Comparison of ENCODE assay signal across 17 cellular contexts in genomic region chr6:45441811-45442453, GRCh38.
DNase-seq lines count a peak whose midpoint lies in the region; ATAC-seq and TF ChIP-seq lines count a peak whose summit lies in the region.
"Had no signal": no experiment of that assay in that cellular context is flagged by ENCODE, and none has a peak within 500 bp of the region (broad histone marks: within the 10 kb centered on the region; RNA-seq: fewer than 3 reads in every experiment).

No MANE protein-coding gene starts in this region.

- no peaks in the 10 kb centered on the region for H4K20me1 ChIP-seq in HCT116 (ENCODE audit: insufficient read depth)

- TF ChIP-seq POLR2A in HCT116 (IDR thresholded peaks at IDR 0.05; ENCODE audit: borderline replicate concordance, extremely low read depth, insufficient read depth, insufficient read length): no peak

- H3K4me1 ChIP-seq in HCT116 (ENCODE audit: control insufficient read depth in 1 of 2, insufficient read depth in 2 of 2, low read length in 2 of 2): peaks cover 49 to 65% of the 10 kb centered on the region in 2 experiments
- H3K4me1 ChIP-seq in naive thymus-derived CD4-positive, alpha-beta T cell (ENCODE audit: control insufficient read depth in 2 of 2, insufficient read depth in 2 of 2, low read length in 2 of 2): peaks cover 3 to 13% of the 10 kb centered on the region in 2 donors

- ATAC-seq in activated CD4-positive, alpha-beta T cell treated with anti-CD3 and anti-CD28 coated beads for 36 hours: peak; percentile 64
- ATAC-seq in HCT116 (no peak), HG02759 (IDR thresholded peaks at IDR 0.05; ENCODE audit: unreplicated experiment) (no peak)
- ATAC-seq in naive thymus-derived CD4-positive, alpha-beta T cell: peak; percentile 31
- ATAC-seq: left ventricle myocardium superior, PC-3 had no signal

- intact Hi-C loops in activated CD4-positive, alpha-beta T cell treated with anti-CD3 and anti-CD28 coated beads for 36 hours (cut with DNase I, micrococcal nuclease): no loop called here
- intact Hi-C loops in HCT116 (cut with micrococcal nuclease): no loop called here
- intact Hi-C loops in naive thymus-derived CD4-positive, alpha-beta T cell (cut with micrococcal nuclease): no loop called here

- no peaks in the 10 kb centered on the region for H3K9me3 ChIP-seq in HCT116 (ENCODE audit: control insufficient read depth in 1 of 2, insufficient read depth in 1 of 2, low read depth in 1 of 2, low read length in 2 of 2)
- no peaks in the 10 kb centered on the region for H3K9me3 ChIP-seq in naive thymus-derived CD4-positive, alpha-beta T cell (ENCODE audit: control insufficient read depth in 2 of 3, low read length in 3 of 3)

- peaks cover 3% of the 10 kb centered on the region for H3K27me3 Mint-ChIP-seq in activated CD4-positive, alpha-beta T cell treated with anti-CD3 and anti-CD28 coated beads for 36 hours
- H3K27me3 Mint-ChIP-seq in activated CD4-positive, alpha-beta memory T cell treated with anti-CD3 and anti-CD28 coated beads, Interleukin-2, amount 10 ng/mL, durations not matched to agents 7 days and 5 days: no peaks in the 10 kb centered on the region
- H3K27me3 Mint-ChIP-seq in naive thymus-derived CD4-positive, alpha-beta T cell: peaks cover 0 to 7% (median 0%) of the 10 kb centered on the region in 5 donors

- no peaks in the 10 kb centered on the region for H3K79me2 ChIP-seq in HCT116 (ENCODE audit: insufficient read depth, low read length)

- H2AFZ ChIP-seq in HCT116 (ENCODE audit: low read depth, low read length, poor library complexity, severe bottlenecking): no peak overlapping the region

- H3K4me1 Mint-ChIP-seq in activated CD4-positive, alpha-beta T cell treated with anti-CD3 and anti-CD28 coated beads for 36 hours: peaks cover 83% of the 10 kb centered on the region
- H3K4me1 Mint-ChIP-seq in activated CD4-positive, alpha-beta memory T cell treated with anti-CD3 and anti-CD28 coated beads, Interleukin-2, amount 10 ng/mL, durations not matched to agents 7 days and 5 days: peaks cover 95% of the 10 kb centered on the region
- H3K4me1 Mint-ChIP-seq in naive thymus-derived CD4-positive, alpha-beta T cell: peaks cover 28 to 72% (median 37%) of the 10 kb centered on the region in 7 donors

- H3K27me3 ChIP-seq in HCT116 (ENCODE audit: insufficient read depth, low read length): no peaks in the 10 kb centered on the region
- H3K27me3 ChIP-seq in naive thymus-derived CD4-positive, alpha-beta T cell (ENCODE audit: control insufficient read depth in 2 of 2, insufficient read depth in 2 of 2, low read length in 2 of 2): no peaks in the 10 kb centered on the region

- H3K4me2 ChIP-seq in HCT116 (ENCODE audit: low read length): peak overlapping the region; percentile 16; the same call in 1 of the 2 replicates

- no peaks in the 10 kb centered on the region for H3K36me3 ChIP-seq in HCT116 (ENCODE audit: control insufficient read depth in 1 of 2, insufficient read depth in 2 of 2, low read length in 2 of 2)
- no peaks in the 10 kb centered on the region for H3K36me3 ChIP-seq in naive thymus-derived CD4-positive, alpha-beta T cell (ENCODE audit: control insufficient read depth in 2 of 3, insufficient read depth in 3 of 3, low read length in 3 of 3)

- H3K27ac Mint-ChIP-seq in activated CD4-positive, alpha-beta T cell treated with anti-CD3 and anti-CD28 coated beads for 36 hours: peak overlapping the region; percentile 82
- peak overlapping the region; percentile 50 for H3K27ac Mint-ChIP-seq in activated CD4-positive, alpha-beta memory T cell treated with anti-CD3 and anti-CD28 coated beads, Interleukin-2, amount 10 ng/mL, durations not matched to agents 7 days and 5 days
- H3K27ac Mint-ChIP-seq in naive thymus-derived CD4-positive, alpha-beta T cell: peak overlapping the region in 1 of 9 donors; percentile 48
- H3K27ac Mint-ChIP-seq: activated T-helper 1 cell treated with anti-CD3 and anti-CD28 coated beads, Interleukin-12 subunit alpha, Interleukin-12 subunit beta, Interleukin-2, Interleukin-4 antibody, amounts not matched to agents 30 ng/mL and 10 ng/mL and 1 ng/mL, durations not matched to agents 14 hours and 24 hours and 36 hours had no signal

- POLR2A ChIA-PET in activated CD4-positive, alpha-beta T cell treated with anti-CD3 and anti-CD28 coated beads for 36 hours (lab: Charles Lee): interaction anchor here (0.6 kb wide), 1 partner anchor 1194 kb away, joined by 3 read pairs; no protein-coding TSS in a partner anchor
- POLR2A ChIA-PET in HCT116 (lab: Charles Lee): interaction anchor here (0.7 kb wide), 1 partner anchor 21 kb away, joined by 3 read pairs; no protein-coding TSS in a partner anchor
- POLR2A ChIA-PET in activated CD4-positive, alpha-beta memory T cell treated with anti-CD3 and anti-CD28 coated beads, Interleukin-2, amount 10 ng/mL, durations not matched to agents 7 days and 5 days (lab: Charles Lee): interaction anchor here (0.7 to 2.4 kb wide), 11 partner anchors 8 to 272 kb away, joined by 3 to 12 read pairs (median 3); no protein-coding TSS in a partner anchor
- POLR2A ChIA-PET in naive thymus-derived CD4-positive, alpha-beta T cell (lab: Charles Lee): interaction anchor here (0.6 to 1.0 kb wide), 2 partner anchors 20 to 175 kb away, joined by 3 read pairs; no protein-coding TSS in a partner anchor

- no peaks in the 10 kb centered on the region for H3K9me3 Mint-ChIP-seq in activated CD4-positive, alpha-beta T cell treated with anti-CD3 and anti-CD28 coated beads for 36 hours (ENCODE audit: low read depth)
- no peaks in the 10 kb centered on the region for H3K9me3 Mint-ChIP-seq in activated CD4-positive, alpha-beta memory T cell treated with anti-CD3 and anti-CD28 coated beads, Interleukin-2, amount 10 ng/mL, durations not matched to agents 7 days and 5 days
- no peaks in the 10 kb centered on the region for H3K9me3 Mint-ChIP-seq in naive thymus-derived CD4-positive, alpha-beta T cell
- H3K9me3 Mint-ChIP-seq: activated T-helper 1 cell treated with anti-CD3 and anti-CD28 coated beads, Interleukin-12 subunit alpha, Interleukin-12 subunit beta, Interleukin-2, Interleukin-4 antibody, amounts not matched to agents 30 ng/mL and 10 ng/mL and 1 ng/mL, durations not matched to agents 14 hours and 24 hours and 36 hours had no signal

- no peaks in the 10 kb centered on the region for H3K9me2 ChIP-seq in HCT116 (ENCODE audit: insufficient read depth)

- H3K4me3 ChIP-seq in HCT116 (replicated peaks in 1 of 2; ENCODE audit: low read depth in 1 of 2, low read length in 2 of 2): no peak overlapping the region
- no peak overlapping the region for H3K4me3 ChIP-seq in naive thymus-derived CD4-positive, alpha-beta T cell (ENCODE audit: low read length)

- no peak for TF ChIP-seq CTCF in HCT116 (IDR thresholded peaks at IDR 0.05 in 2 of 3, conservative IDR thresholded peaks at IDR 0.05 in 1 of 3; ENCODE audit: borderline replicate concordance in 1 of 3, insufficient read depth in 1 of 3, low read depth in 2 of 3, low read length in 2 of 3)

- H3K27ac ChIP-seq in HCT116 (ENCODE audit: low read depth, low read length): no peak overlapping the region
- H3K27ac ChIP-seq in naive thymus-derived CD4-positive, alpha-beta T cell (ENCODE audit: low read depth, low read length): no peak overlapping the region

- CTCF ChIA-PET in activated CD4-positive, alpha-beta T cell treated with anti-CD3 and anti-CD28 coated beads for 36 hours (lab: Charles Lee): interaction anchor here (1.0 kb wide), 1 partner anchor 65 kb away, joined by 4 read pairs; the partner anchor contains the start of gene SUPT3H
- CTCF ChIA-PET in HCT116 (lab: Charles Lee): interaction anchor here (2.2 kb wide), 1 partner anchor 273 kb away, joined by 8 read pairs; no protein-coding TSS in a partner anchor
- CTCF ChIA-PET in activated CD4-positive, alpha-beta memory T cell treated with anti-CD3 and anti-CD28 coated beads, Interleukin-2, amount 10 ng/mL, durations not matched to agents 7 days and 5 days (lab: Charles Lee): interaction anchor here (1.2 to 4.2 kb wide), 2 partner anchors 16 to 273 kb away, joined by 3 to 15 read pairs; no protein-coding TSS in a partner anchor
- CTCF ChIA-PET in naive thymus-derived CD4-positive, alpha-beta T cell (lab: Charles Lee): no interaction called here

- DNase-seq in activated CD4-positive, alpha-beta T cell treated with anti-CD3 and anti-CD28 coated beads for 36 hours: no peak
- DNase-seq in activated CD4-positive, alpha-beta T cell treated with anti-CD3 and anti-CD28 coated beads for 1 hour: no peak
- no peak for DNase-seq in HCT116 (ENCODE audit: low read depth, low spot score)
- DNase-seq in activated CD4-positive, alpha-beta memory T cell treated with anti-CD3 and anti-CD28 coated beads, Interleukin-2, amount 10 ng/mL, durations not matched to agents 7 days and 5 days: no peak
- no peak for DNase-seq in naive thymus-derived CD4-positive, alpha-beta T cell
- DNase-seq in NCI-H1105 (lab: John Stamatoyannopoulos, UW): no peak
- no peak for DNase-seq in pons (ENCODE audit: low spot score)
- DNase-seq: 8988T; effector CD8-positive, alpha-beta T cell; foreskin melanocyte; left ventricle myocardium superior; NCI-H1694 treated with DMSO at 0.1 percent for 48 hours; NCI-H524; PC-3; substantia nigra had no signal

- RAD21 ChIA-PET in HCT116 (lab: Charles Lee; ENCODE audit: low non-redundant PET in 1 of 2, low total read pairs in 2 of 2, uncharacterized antibody in 2 of 2, unreplicated experiment in 2 of 2): interaction anchor here in 1 of 2 experiments (1.8 kb wide), 1 partner anchor 273 kb away, joined by 4 read pairs; no protein-coding TSS in a partner anchor

- H3K4me3 Mint-ChIP-seq in activated CD4-positive, alpha-beta T cell treated with anti-CD3 and anti-CD28 coated beads for 36 hours: no peak overlapping the region
- no peak overlapping the region for H3K4me3 Mint-ChIP-seq in activated CD4-positive, alpha-beta memory T cell treated with anti-CD3 and anti-CD28 coated beads, Interleukin-2, amount 10 ng/mL, durations not matched to agents 7 days and 5 days
- no peak overlapping the region for H3K4me3 Mint-ChIP-seq in naive thymus-derived CD4-positive, alpha-beta T cell
- H3K4me3 Mint-ChIP-seq: activated T-helper 1 cell treated with anti-CD3 and anti-CD28 coated beads, Interleukin-12 subunit alpha, Interleukin-12 subunit beta, Interleukin-2, Interleukin-4 antibody, amounts not matched to agents 30 ng/mL and 10 ng/mL and 1 ng/mL, durations not matched to agents 14 hours and 24 hours and 36 hours had no signal

- no peak for TF ChIP-seq RAD21 in HCT116 (IDR thresholded peaks at IDR 0.05; ENCODE audit: low read depth)

- no peak overlapping the region for H3K9ac ChIP-seq in HCT116 (ENCODE audit: low read length)

- BruUV-seq in HCT116 (replicated peaks; lab: Mats Ljungman, UMichigan): no TSS peak

- peaks cover 64% of the 10 kb centered on the region for H3K36me3 Mint-ChIP-seq in activated CD4-positive, alpha-beta T cell treated with anti-CD3 and anti-CD28 coated beads for 36 hours (ENCODE audit: low read depth)
- peaks cover 96% of the 10 kb centered on the region for H3K36me3 Mint-ChIP-seq in activated CD4-positive, alpha-beta memory T cell treated with anti-CD3 and anti-CD28 coated beads, Interleukin-2, amount 10 ng/mL, durations not matched to agents 7 days and 5 days (ENCODE audit: low read depth)
- H3K36me3 Mint-ChIP-seq in naive thymus-derived CD4-positive, alpha-beta T cell: peaks cover 0 to 38% (median 8%) of the 10 kb centered on the region in 5 donors

TF ChIP-seq in HCT116, 20 proteins besides CTCF, POLR2A, EP300 and RAD21 (continues in another document):
- TF ChIP-seq SP1 (IDR thresholded peaks at IDR 0.05; ENCODE audit: low read depth): no peak

Comparison
In these comparisons a context has a peak if more than half of its experiments do, and no peak if none do; other contexts are left out.
1. ATAC-seq: peak in activated CD4-positive, alpha-beta T cell treated with anti-CD3 and anti-CD28 coated beads for 36 hours (single experiment) and naive thymus-derived CD4-positive, alpha-beta T cell (single experiment); none in HCT116 (single experiment) and HG02759 (single experiment).